8 cellular contexts compared by ENCODE assay signal in the genomic region with DNA sequence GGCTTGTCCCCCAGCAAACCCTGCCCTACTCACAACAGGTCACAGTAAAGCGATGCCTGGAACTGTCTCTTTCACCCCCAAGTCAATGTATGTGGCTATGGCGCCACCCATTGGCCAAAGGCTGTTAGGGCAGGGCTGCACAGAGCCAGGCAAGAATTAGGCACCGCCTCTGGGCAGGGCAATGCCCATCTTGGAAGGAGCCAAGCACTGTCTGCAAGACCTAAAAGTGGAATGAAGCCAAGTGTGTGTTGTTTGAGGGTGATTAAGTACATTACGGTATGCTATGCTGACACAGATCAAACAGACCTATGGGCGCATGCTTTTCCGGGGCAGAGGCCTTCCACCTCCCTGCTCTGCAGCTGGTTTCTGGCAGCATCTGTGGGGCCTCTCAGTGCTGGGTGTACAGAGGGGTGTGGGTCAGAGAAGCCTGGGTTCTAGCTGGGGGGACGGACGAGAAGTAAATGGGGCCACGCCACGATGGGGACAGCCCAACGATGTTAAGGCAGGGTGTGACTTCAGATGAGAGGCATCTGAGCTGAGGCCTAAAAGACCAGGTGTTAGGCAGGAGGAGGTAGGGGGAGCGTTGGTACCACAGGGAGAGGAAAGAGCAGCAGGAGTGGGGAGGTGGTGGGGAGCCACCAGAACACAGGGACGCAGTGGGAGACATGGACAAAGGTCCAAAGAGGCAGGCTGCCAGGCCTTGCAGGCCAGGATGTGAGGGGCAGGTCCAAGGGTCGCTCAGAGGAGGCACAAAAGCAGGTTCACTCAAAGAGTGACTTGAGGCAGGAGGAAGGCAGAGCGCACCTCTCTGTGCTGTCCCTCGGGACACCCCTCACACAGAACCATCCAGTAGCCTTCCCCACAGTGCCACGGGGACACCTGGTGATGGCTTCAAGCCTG. TPM values are rescaled to one million over a fixed set of nuclear protein-coding genes. Genes with fewer than 3 reads are reported as not detected.
DNase-seq lines count a peak whose midpoint lies in the region; ATAC-seq, FAIRE-seq and TF ChIP-seq lines count a peak whose summit lies in the region.

No MANE protein-coding gene starts in this region.

- intact Hi-C loops in K562 (cut with micrococcal nuclease): loop anchor here (1.0 to 5.0 kb wide), 3 partner anchors 75 to 291 kb away; no protein-coding TSS in a partner anchor

- H3K4me3 ChIP-seq in MM.1S (ENCODE audit: low read length): no peak overlapping the region
- no peak overlapping the region for H3K4me3 ChIP-seq in K562

- BruUV-seq in K562 (replicated peaks; lab: Mats Ljungman, UMichigan): no TSS peak

- TF ChIP-seq POLR2A in K562 (conservative IDR thresholded peaks at IDR 0.05): no peak

- peaks cover 3% of the 10 kb centered on the region for H3K9me1 ChIP-seq in K562 (ENCODE audit: control insufficient read depth, insufficient read depth, low read length)

- no peaks in the 10 kb centered on the region for H3K4me1 ChIP-seq in MM.1S (ENCODE audit: low read length)
- H3K4me1 ChIP-seq in K562 (replicated peaks in 1 of 2; ENCODE audit: control insufficient read depth in 2 of 2, insufficient read depth in 2 of 2, low read length in 2 of 2): no peaks in the 10 kb centered on the region

- no peak overlapping the region for H3K27ac ChIP-seq in MM.1S (ENCODE audit: low read length)
- H3K27ac ChIP-seq in K562 (ENCODE audit: extremely low read depth, low read depth, low read length): no peak overlapping the region

- CTCF ChIA-PET in K562 (lab: Yijun Ruan, JAX; ENCODE audit: low intra/inter-chr PET ratio): interaction anchor here (0.6 to 4.5 kb wide), 5 partner anchors 63 to 96 kb away, joined by 4 to 131 read pairs (median 10); no protein-coding TSS in a partner anchor

- H3K9me3 ChIP-seq in MM.1S (replicated peaks; ENCODE audit: insufficient read depth, low read length): no peaks in the 10 kb centered on the region
- H3K9me3 ChIP-seq in K562 (replicated peaks; ENCODE audit: control insufficient read depth, insufficient read depth, low read depth, low read length): no peaks in the 10 kb centered on the region

- ATAC-seq in K562: peak; percentile 94
- ATAC-seq in GM21528 (IDR thresholded peaks at IDR 0.05; ENCODE audit: low FRiP score, unreplicated experiment): no peak

- peak; percentile 71 for DNase-seq in NCI-H1436 (lab: John Stamatoyannopoulos, UW)
- DNase-seq in NCI-H1436 treated with DMSO at 0.1 percent for 48 hours (lab: John Stamatoyannopoulos, UW): no peak
- DNase-seq in MM.1S: peak; percentile 36
- peak; percentile 40 for DNase-seq in T-helper 9 cell
- peak; percentile 77 to 83 (median 80) for DNase-seq in K562 (ENCODE audit: extremely low read depth in 1 of 4, low spot score in 3 of 4)
- DNase-seq in iPS-NIHi11 (ENCODE audit: low spot score): peak; percentile 86
- peak; percentile 38 to 55 for DNase-seq in stimulated activated CD4-positive, alpha-beta T cell treated with anti-CD3 and anti-CD28 coated beads, Interleukin-15, amount 100 ng/mL, for 48 hours (ENCODE audit: low read depth in 2 of 2)

- no peaks in the 10 kb centered on the region for H3F3A ChIP-seq in MM.1S (ENCODE audit: insufficient read depth, low read length)

- H4K20me1 ChIP-seq in MM.1S (ENCODE audit: insufficient read depth, low read length): no peaks in the 10 kb centered on the region
- H4K20me1 ChIP-seq in K562 (replicated peaks; ENCODE audit: control insufficient read depth, insufficient read depth, low read length): peaks cover 34% of the 10 kb centered on the region; the same call in 1 of the 2 replicates

- FAIRE-seq in K562 (lab: Jason Lieb, UNC): peak; percentile 93

- H3K9me2 ChIP-seq in MM.1S (replicated peaks; ENCODE audit: insufficient read depth, low read length): no peaks in the 10 kb centered on the region

- TF ChIP-seq EP300 in K562 (IDR thresholded peaks at IDR 0.05; ENCODE audit: low read length): no peak

- H3K4me2 ChIP-seq in MM.1S (ENCODE audit: low read depth, low read length): no peak overlapping the region
- H3K4me2 ChIP-seq in K562 (ENCODE audit: insufficient read depth, low read length): no peak overlapping the region

- POLR2A ChIA-PET in K562 (lab: Yijun Ruan, JAX): interaction anchor here (0.8 kb wide), 1 partner anchor 8 kb away, joined by 3 read pairs; no protein-coding TSS in a partner anchor

- peak; percentile 98 for TF ChIP-seq RAD21 in K562 (CRISPR knock-in tag; conservative IDR thresholded peaks at IDR 0.05 in 1 of 2, IDR thresholded peaks at IDR 0.05 in 1 of 2)

- no peak overlapping the region for H3K9ac ChIP-seq in MM.1S (ENCODE audit: low read length)
- H3K9ac ChIP-seq in K562 (ENCODE audit: insufficient read depth in 1 of 2, low read depth in 2 of 2, low read length in 2 of 2): no peak overlapping the region

- in situ Hi-C loops in K562 (cut with MboI): loop anchor here (5.0 kb wide), 1 partner anchor 301 kb away; no protein-coding TSS in a partner anchor

- H2AFZ ChIP-seq in MM.1S (ENCODE audit: low read length) (no peak overlapping the region), K562 (ENCODE audit: low read depth, low read length) (no peak overlapping the region)

- H3K79me2 ChIP-seq in MM.1S (ENCODE audit: low read length) (no peaks in the 10 kb centered on the region), K562 (ENCODE audit: control insufficient read depth, insufficient read depth, low read length) (no peaks in the 10 kb centered on the region)

- TF ChIP-seq CTCF in MM.1S (IDR thresholded peaks at IDR 0.05; ENCODE audit: low read length): peak; percentile 58
- TF ChIP-seq CTCF in K562 (IDR thresholded peaks at IDR 0.05 in 2 of 3, conservative IDR thresholded peaks at IDR 0.05 in 1 of 3; ENCODE audit: insufficient read depth in 2 of 3, low read depth in 1 of 3, low read length in 3 of 3): peak; percentile 95 to 99 (median 98)

- WGBS in K562 (ENCODE audit: insufficient coverage, low coverage, missing lambda C conversion rate): 42% methylated on average over 17 of the region's 17 CpGs

- H3K27me3 ChIP-seq in MM.1S (replicated peaks; ENCODE audit: insufficient read depth, low read length) (no peaks in the 10 kb centered on the region), K562 (ENCODE audit: control insufficient read depth in 2 of 2, insufficient read depth in 2 of 2, low read length in 2 of 2) (no peaks in the 10 kb centered on the region)

- H3K36me3 ChIP-seq in MM.1S (replicated peaks; ENCODE audit: insufficient read depth, low read length) (no peaks in the 10 kb centered on the region), K562 (ENCODE audit: control insufficient read depth, insufficient read depth, low read length) (peaks cover 9% of the 10 kb centered on the region; the same call in 1 of the 3 replicates)

TF ChIP-seq in K562, 482 proteins besides CTCF, POLR2A, EP300 and RAD21 (continues in another document):
- TF ChIP-seq POLR3G (IDR thresholded peaks at IDR 0.05; ENCODE audit: extremely low read depth, insufficient read length, insufficient replicate concordance) (no peak), SNIP1 (IDR thresholded peaks at IDR 0.05; ENCODE audit: low read depth) (no peak), HSF4 (CRISPR knock-in tag; IDR thresholded peaks at IDR 0.05; ENCODE audit: borderline replicate concordance) (0 out of 2 replicates have a peak, but pooled peaks have one; percentile 33), CC2D1A (IDR thresholded peaks at IDR 0.05) (peak; percentile 87), ZKSCAN1 (IDR thresholded peaks at IDR 0.05; ENCODE audit: low read depth, low read length) (0 out of 2 replicates have a peak, but pooled peaks have one; percentile 31), XRCC5 (IDR thresholded peaks at IDR 0.05; ENCODE audit: low read depth, low read length) (peak; percentile 79), ZNF444 (CRISPR knock-in tag; IDR thresholded peaks at IDR 0.05) (no peak), FOSL1 (tag; conservative IDR thresholded peaks at IDR 0.05) (no peak), SRSF3 (IDR thresholded peaks at IDR 0.05; ENCODE audit: insufficient read depth, low read length) (no peak), TAF15 (IDR thresholded peaks at IDR 0.05; ENCODE audit: low read depth, low read length) (no peak), LEF1 (IDR thresholded peaks at IDR 0.05) (no peak), RB1 (IDR thresholded peaks at IDR 0.05; ENCODE audit: low read depth) (peak; percentile 60)
- TF ChIP-seq, protein P1, sequence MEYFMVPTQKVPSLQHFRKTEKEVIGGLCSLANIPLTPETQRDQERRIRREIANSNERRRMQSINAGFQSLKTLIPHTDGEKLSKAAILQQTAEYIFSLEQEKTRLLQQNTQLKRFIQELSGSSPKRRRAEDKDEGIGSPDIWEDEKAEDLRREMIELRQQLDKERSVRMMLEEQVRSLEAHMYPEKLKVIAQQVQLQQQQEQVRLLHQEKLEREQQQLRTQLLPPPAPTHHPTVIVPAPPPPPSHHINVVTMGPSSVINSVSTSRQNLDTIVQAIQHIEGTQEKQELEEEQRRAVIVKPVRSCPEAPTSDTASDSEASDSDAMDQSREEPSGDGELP (CRISPR knock-in tag; IDR thresholded peaks at IDR 0.05; ENCODE audit: borderline replicate concordance): peak; percentile 46; the same call in 1 of the 2 replicates

RNA-seq across cellular contexts. Expression of gene ACOT7, which starts 49.8 kb away (rescaled TPM):
- total RNA-seq in K562 (2011; cell fraction: chromatin; rRNA removed; ENCODE audit: low replicate concordance): 14.3 and 31.3 TPM in 2 replicates
- 25.8 and 25.9 TPM in 2 replicates for total RNA-seq in K562 (2011; cell fraction: nucleolus; rRNA removed)
- total RNA-seq in K562 (2011; cell fraction: nucleoplasm; rRNA removed): 17.4 and 20.6 TPM in 2 replicates
- total RNA-seq in K562 (2014; rRNA removed) (53.3 and 72.0 TPM in 2 replicates), K562 (2014; rRNA removed; fragmentation: Illumina TruSeq; extraction: Trizol) (8.7 and 11.6 TPM in 2 replicates), K562 (2015; rRNA removed; fragmentation: Illumina TruSeq; extraction: Trizol) (27.1 and 28.4 TPM in 2 replicates), K562 (2021) (92.6 and 95.5 TPM in 2 replicates)
- polyA plus RNA-seq in K562 (2011; rRNA removed) (37.2 and 76.6 TPM in 2 replicates), K562 (2014; fragmentation: Illumina TruSeq; extraction: Trizol) (50.7 and 89.2 TPM in 2 replicates), K562 (2014; fragmentation: Nextera tagmentation; extraction: Ambion mirVana) (10 to 100 TPM in 1 of 2 experiments, 1 to 10 TPM in 1; 7.0 to 10.0 TPM), K562 (2014; rRNA removed) (57.2 and 63.1 TPM in 2 replicates)
- 57.9 and 66.6 TPM in 2 replicates for polyA plus RNA-seq in K562 (2011; cell fraction: cytosol; rRNA removed)
- 28.1 and 31.8 TPM in 2 replicates for polyA plus RNA-seq in K562 (2011; cell fraction: nucleus; rRNA removed)
- polyA plus RNA-seq in K562 (2012): 61.5 and 86.0 TPM in 2 replicates
- polyA minus RNA-seq in K562 (2011; rRNA and poly(A)+ RNA removed): 28.7 and 34.8 TPM in 2 replicates
- polyA minus RNA-seq in K562 (2011; cell fraction: cytosol; rRNA and poly(A)+ RNA removed): 26.1 and 36.3 TPM in 2 replicates
- polyA minus RNA-seq in K562 (2011; cell fraction: nucleus; rRNA and poly(A)+ RNA removed): 7.9 and 12.0 TPM in 2 replicates
